16 cellular contexts compared by ENCODE assay signal in genomic region chr1:9676815-9677393, GRCh38. TPM values are rescaled to one million over a fixed set of nuclear protein-coding genes. Genes with fewer than 3 reads are reported as not detected.
DNase-seq lines count a peak whose midpoint lies in the region; ATAC-seq, FAIRE-seq and TF ChIP-seq lines count a peak whose summit lies in the region.
"Had no signal": no experiment of that assay in that cellular context is flagged by ENCODE, and none has a peak within 500 bp of the region (broad histone marks: within the 10 kb centered on the region; RNA-seq: fewer than 3 reads in every experiment).

No MANE protein-coding gene starts in this region.

- H3K36me3 Mint-ChIP-seq in activated CD4-positive, alpha-beta T cell treated with anti-CD3 and anti-CD28 coated beads, Interleukin-2, amount 10 ng/mL, durations not matched to agents 24 days and 14 days (ENCODE audit: low read depth): peaks cover 56% of the 10 kb centered on the region
- H3K36me3 Mint-ChIP-seq in stimulated activated effector memory CD8-positive, alpha-beta T cell treated with anti-CD3 and anti-CD28 coated beads, Interleukin-12 subunit alpha, Interleukin-12 subunit beta, amount 100 ng/mL, for 72 hours: peaks cover 95% of the 10 kb centered on the region

- peak overlapping the region in 1 of 2 experiments; percentile 66; a peak in 2 of 4 replicates for H3K9ac ChIP-seq in K562 (ENCODE audit: insufficient read depth in 1 of 2, low read depth in 2 of 2, low read length in 2 of 2)

- peak; percentile 43 for ATAC-seq in K562
- peak; percentile 24 for ATAC-seq in stimulated activated effector memory CD8-positive, alpha-beta T cell treated with anti-CD3 and anti-CD28 coated beads, Interleukin-12 subunit alpha, Interleukin-12 subunit beta, amount 100 ng/mL, for 72 hours
- ATAC-seq in psoas muscle: no peak
- no peak for ATAC-seq in GM18511 (IDR thresholded peaks at IDR 0.05; ENCODE audit: unreplicated experiment)

- no peak overlapping the region; the same call in 2 of the 3 replicates for H3K27ac ChIP-seq in K562 (ENCODE audit: extremely low read depth, low read depth, low read length)
- no peak overlapping the region for H3K27ac ChIP-seq in psoas muscle
- H3K27ac ChIP-seq: coronary artery, esophagus squamous epithelium, Peyer's patch, tibial artery had no signal

- H3K4me3 ChIP-seq in K562 (no peak overlapping the region), psoas muscle (no peak overlapping the region)
- H3K4me3 ChIP-seq: coronary artery, esophagus squamous epithelium, Peyer's patch, tibial artery had no signal

- WGBS in K562 (ENCODE audit: insufficient coverage, low coverage, missing lambda C conversion rate): 26% methylated on average over 9 of the region's 10 CpGs
- 50 to 61% (median 53%) methylated on average over 10 of the region's 10 CpGs for WGBS in psoas muscle, 3 donors

- peak overlapping the region; percentile 73 for H3K27ac Mint-ChIP-seq in activated CD4-positive, alpha-beta T cell treated with anti-CD3 and anti-CD28 coated beads, Interleukin-2, amount 10 ng/mL, durations not matched to agents 24 days and 14 days
- peak overlapping the region; percentile 96 for H3K27ac Mint-ChIP-seq in stimulated activated effector memory CD8-positive, alpha-beta T cell treated with anti-CD3 and anti-CD28 coated beads, Interleukin-12 subunit alpha, Interleukin-12 subunit beta, amount 100 ng/mL, for 72 hours

- TF ChIP-seq CTCF in K562 (IDR thresholded peaks at IDR 0.05 in 2 of 3, conservative IDR thresholded peaks at IDR 0.05 in 1 of 3; ENCODE audit: insufficient read depth in 2 of 3, low read depth in 1 of 3, low read length in 3 of 3) (no peak), psoas muscle (IDR thresholded peaks at IDR 0.05) (no peak)

- TF ChIP-seq POLR2A in K562 (conservative IDR thresholded peaks at IDR 0.05): no peak

- H3K27me3 ChIP-seq in K562 (ENCODE audit: control insufficient read depth in 2 of 2, insufficient read depth in 2 of 2, low read length in 2 of 2) (no peaks in the 10 kb centered on the region), psoas muscle (ENCODE audit: insufficient read depth in 3 of 3, low read length in 2 of 3) (no peaks in the 10 kb centered on the region)
- H3K27me3 ChIP-seq: esophagus squamous epithelium, Peyer's patch had no signal

- 0 out of 2 replicates have a peak overlapping the region, but pooled peaks have one; percentile 3 for H3K4me2 ChIP-seq in K562 (ENCODE audit: insufficient read depth, low read length)

- no peaks in the 10 kb centered on the region; the same call in none of the 2 replicates for H4K20me1 ChIP-seq in K562 (replicated peaks; ENCODE audit: control insufficient read depth, insufficient read depth, low read length)

- DNase-seq in activated CD4-positive, alpha-beta T cell treated with anti-CD3 and anti-CD28 coated beads, Interleukin-2, amount 10 ng/mL, durations not matched to agents 24 days and 14 days: no peak
- DNase-seq in activated CD4-positive, alpha-beta T cell treated with anti-CD3 and anti-CD28 coated beads, Interleukin-2, amount 50 U/mL, for 1 hour: no peak
- DNase-seq in NCI-H226 (peak; percentile 39), K562 (ENCODE audit: extremely low read depth in 1 of 4, low spot score in 3 of 4) (peak in 1 of 4 experiments; percentile 36), psoas muscle (no peak)
- DNase-seq in stimulated activated effector memory CD8-positive, alpha-beta T cell treated with anti-CD3 and anti-CD28 coated beads, Interleukin-12 subunit alpha, Interleukin-12 subunit beta, amount 100 ng/mL, for 72 hours (ENCODE audit: low spot score in 2 of 2): no peak
- no peak for DNase-seq in stimulated activated naive CD4-positive, alpha-beta T cell treated with Interleukin-2 at 50 U/mL for 16 hours (lab: John Stamatoyannopoulos, UW)
- DNase-seq: activated CD4-positive, alpha-beta T cell treated with anti-CD3 and anti-CD28 coated beads, Interleukin-2, amount 50 U/mL, for 48 hours; esophagus squamous epithelium; hippocampal formation; KG1; NCI-H1417 treated with DMSO at 0.1 percent for 48 hours; Peyer's patch; tibial artery had no signal

- no peaks in the 10 kb centered on the region for H3K9me3 Mint-ChIP-seq in activated CD4-positive, alpha-beta T cell treated with anti-CD3 and anti-CD28 coated beads, Interleukin-2, amount 10 ng/mL, durations not matched to agents 24 days and 14 days
- no peaks in the 10 kb centered on the region for H3K9me3 Mint-ChIP-seq in stimulated activated effector memory CD8-positive, alpha-beta T cell treated with anti-CD3 and anti-CD28 coated beads, Interleukin-12 subunit alpha, Interleukin-12 subunit beta, amount 100 ng/mL, for 72 hours

- H2AFZ ChIP-seq in K562 (ENCODE audit: low read depth, low read length): no peak overlapping the region

- H3K4me1 Mint-ChIP-seq in activated CD4-positive, alpha-beta T cell treated with anti-CD3 and anti-CD28 coated beads, Interleukin-2, amount 10 ng/mL, durations not matched to agents 24 days and 14 days: peaks cover 36% of the 10 kb centered on the region
- peaks cover 72% of the 10 kb centered on the region for H3K4me1 Mint-ChIP-seq in stimulated activated effector memory CD8-positive, alpha-beta T cell treated with anti-CD3 and anti-CD28 coated beads, Interleukin-12 subunit alpha, Interleukin-12 subunit beta, amount 100 ng/mL, for 72 hours

- no peaks in the 10 kb centered on the region for H3K9me3 ChIP-seq in K562 (replicated peaks; ENCODE audit: control insufficient read depth, insufficient read depth, low read depth, low read length)
- H3K9me3 ChIP-seq in psoas muscle: no peaks in the 10 kb centered on the region
- H3K9me3 ChIP-seq: esophagus squamous epithelium, Peyer's patch, tibial artery had no signal

- POLR2A ChIA-PET in K562 (lab: Yijun Ruan, JAX): interaction anchor here (0.7 to 1.1 kb wide), 5 partner anchors 9 to 580 kb away, joined by 3 to 5 read pairs (median 3); no protein-coding TSS in a partner anchor

- no peaks in the 10 kb centered on the region for H3K9me1 ChIP-seq in K562 (ENCODE audit: control insufficient read depth, insufficient read depth, low read length)

- peaks cover 0 to 15% of the 10 kb centered on the region in 2 experiments; a peak in 3 of 5 replicates for H3K4me1 ChIP-seq in K562 (replicated peaks in 1 of 2; ENCODE audit: control insufficient read depth in 2 of 2, insufficient read depth in 2 of 2, low read length in 2 of 2)
- H3K4me1 ChIP-seq in psoas muscle: no peaks in the 10 kb centered on the region
- H3K4me1 ChIP-seq: esophagus squamous epithelium, tibial artery had no signal

- intact Hi-C loops in activated CD4-positive, alpha-beta T cell treated with anti-CD3 and anti-CD28 coated beads, Interleukin-2, amount 10 ng/mL, durations not matched to agents 24 days and 14 days (cut with micrococcal nuclease): no loop called here
- intact Hi-C loops in K562 (cut with micrococcal nuclease) (no loop called here), psoas muscle (cut with DNase I) (no loop called here)

- CTCF ChIA-PET in K562 (lab: Yijun Ruan, JAX; ENCODE audit: low intra/inter-chr PET ratio): no interaction called here

- H3K36me3 ChIP-seq in K562 (ENCODE audit: control insufficient read depth, insufficient read depth, low read length) (0 out of 3 replicates have a peak, but pooled peaks cover 3% of the 10 kb centered on the region), psoas muscle (ENCODE audit: insufficient read depth in 1 of 2, low read depth in 1 of 2) (no peaks in the 10 kb centered on the region)
- H3K36me3 ChIP-seq: esophagus squamous epithelium, Peyer's patch, tibial artery had no signal

- no peak for FAIRE-seq in K562 (lab: Jason Lieb, UNC)

- H3K4me3 Mint-ChIP-seq in activated CD4-positive, alpha-beta T cell treated with anti-CD3 and anti-CD28 coated beads, Interleukin-2, amount 10 ng/mL, durations not matched to agents 24 days and 14 days: no peak overlapping the region
- peak overlapping the region; percentile 36 for H3K4me3 Mint-ChIP-seq in stimulated activated effector memory CD8-positive, alpha-beta T cell treated with anti-CD3 and anti-CD28 coated beads, Interleukin-12 subunit alpha, Interleukin-12 subunit beta, amount 100 ng/mL, for 72 hours

- TF ChIP-seq EP300 in K562 (IDR thresholded peaks at IDR 0.05; ENCODE audit: low read length): no peak

- no peaks in the 10 kb centered on the region for H3K79me2 ChIP-seq in K562 (ENCODE audit: control insufficient read depth, insufficient read depth, low read length)

- TF ChIP-seq RAD21 in K562 (CRISPR knock-in tag; conservative IDR thresholded peaks at IDR 0.05 in 1 of 2, IDR thresholded peaks at IDR 0.05 in 1 of 2): no peak

- BruUV-seq in K562 (replicated peaks; lab: Mats Ljungman, UMichigan): no TSS peak

- H3K27me3 Mint-ChIP-seq in activated CD4-positive, alpha-beta T cell treated with anti-CD3 and anti-CD28 coated beads, Interleukin-2, amount 10 ng/mL, durations not matched to agents 24 days and 14 days: no peaks in the 10 kb centered on the region

- in situ Hi-C loops in K562 (cut with MboI): no loop called here

TF ChIP-seq in K562, 482 proteins besides CTCF, POLR2A, EP300 and RAD21 (continues in another document):
- TF ChIP-seq ZNF174 (CRISPR knock-in tag; IDR thresholded peaks at IDR 0.05) (no peak), MAFG (tag; conservative IDR thresholded peaks at IDR 0.05) (0 out of 2 replicates have a peak, but pooled peaks have one; percentile 8), NFIC (IDR thresholded peaks at IDR 0.05) (peak; percentile 61)

RNA-seq across cellular contexts. Expression of gene PIK3CD, which starts 25.4 kb away (rescaled TPM):
- total RNA-seq in activated CD4-positive, alpha-beta T cell treated with anti-CD3 and anti-CD28 coated beads, Interleukin-2, amount 10 ng/mL, durations not matched to agents 24 days and 14 days: 233 TPM in 2 replicates
- 17.5 and 44.3 TPM in 2 replicates for total RNA-seq in K562 (2011; cell fraction: chromatin; rRNA removed; ENCODE audit: low replicate concordance)
- total RNA-seq in K562 (2011; cell fraction: nucleolus; rRNA removed): 32.4 and 33.3 TPM in 2 replicates
- 16.6 and 20.1 TPM in 2 replicates for total RNA-seq in K562 (2011; cell fraction: nucleoplasm; rRNA removed)
- total RNA-seq in K562 (2014; rRNA removed): 7.4 and 15.2 TPM in 2 replicates
- total RNA-seq in K562 (2014; rRNA removed; fragmentation: Illumina TruSeq; extraction: Trizol): 4.4 and 5.1 TPM in 2 replicates
- 7.2 and 8.2 TPM in 2 replicates for total RNA-seq in K562 (2015; rRNA removed; fragmentation: Illumina TruSeq; extraction: Trizol)
- total RNA-seq in K562 (2021): 19.5 and 20.8 TPM in 2 replicates
- 5.6 and 14.8 TPM in 2 replicates for polyA plus RNA-seq in K562 (2011; rRNA removed)
- polyA plus RNA-seq in K562 (2011; cell fraction: cytosol; rRNA removed): 8.3 and 11.4 TPM in 2 replicates
- 24.4 and 38.0 TPM in 2 replicates for polyA plus RNA-seq in K562 (2011; cell fraction: nucleus; rRNA removed)
- 11.3 and 21.5 TPM in 2 replicates for polyA plus RNA-seq in K562 (2012)
- polyA plus RNA-seq in K562 (2014; fragmentation: Illumina TruSeq; extraction: Trizol): 9.5 and 12.5 TPM in 2 replicates
- 1 to 10 TPM; 1.8 to 2.0 TPM for polyA plus RNA-seq in K562 (2014; fragmentation: Nextera tagmentation; extraction: Ambion mirVana)
- 10.8 and 11.1 TPM in 2 replicates for polyA plus RNA-seq in K562 (2014; rRNA removed)
- 5.2 and 8.9 TPM in 2 replicates for polyA minus RNA-seq in K562 (2011; rRNA and poly(A)+ RNA removed)
- polyA minus RNA-seq in K562 (2011; cell fraction: cytosol; rRNA and poly(A)+ RNA removed): 7.1 and 15.0 TPM in 2 replicates
- 12.5 and 24.8 TPM in 2 replicates for polyA minus RNA-seq in K562 (2011; cell fraction: nucleus; rRNA and poly(A)+ RNA removed)
- total RNA-seq in psoas muscle: 1 to 10 TPM in 3 of 4 donors, under 1 TPM in 1; 0.93 to 2.5 (median 1.7) TPM
- polyA plus RNA-seq in psoas muscle: under 1 TPM; 0.44 to 0.52 (median 0.48) TPM

Comparison
In these comparisons a context has a peak if more than half of its experiments do, and no peak if none do; other contexts are left out.
1. ATAC-seq: peak in K562 (single experiment) and stimulated activated effector memory CD8-positive, alpha-beta T cell treated with anti-CD3 and anti-CD28 coated beads, Interleukin-12 subunit alpha, Interleukin-12 subunit beta, amount 100 ng/mL, for 72 hours (single experiment); none in psoas muscle (0 of 4) and GM18511 (single experiment).